1 cellular context compared by ENCODE assay signal in genomic region chr12:130141901-130142683, GRCh38.
TF ChIP-seq lines count a peak whose summit lies in the region.

No MANE protein-coding gene starts in this region.

TF ChIP-seq in H1, 55 proteins besides CTCF, POLR2A, EP300 and RAD21:
- TF ChIP-seq E2F6 (IDR thresholded peaks at IDR 0.05) (peak; percentile 57; the same call in 1 of the 2 replicates), BRCA1 (IDR thresholded peaks at IDR 0.05; ENCODE audit: low read depth, low read length) (no peak)
